ENCODE assay signal across 10 cellular contexts in the genomic region with DNA sequence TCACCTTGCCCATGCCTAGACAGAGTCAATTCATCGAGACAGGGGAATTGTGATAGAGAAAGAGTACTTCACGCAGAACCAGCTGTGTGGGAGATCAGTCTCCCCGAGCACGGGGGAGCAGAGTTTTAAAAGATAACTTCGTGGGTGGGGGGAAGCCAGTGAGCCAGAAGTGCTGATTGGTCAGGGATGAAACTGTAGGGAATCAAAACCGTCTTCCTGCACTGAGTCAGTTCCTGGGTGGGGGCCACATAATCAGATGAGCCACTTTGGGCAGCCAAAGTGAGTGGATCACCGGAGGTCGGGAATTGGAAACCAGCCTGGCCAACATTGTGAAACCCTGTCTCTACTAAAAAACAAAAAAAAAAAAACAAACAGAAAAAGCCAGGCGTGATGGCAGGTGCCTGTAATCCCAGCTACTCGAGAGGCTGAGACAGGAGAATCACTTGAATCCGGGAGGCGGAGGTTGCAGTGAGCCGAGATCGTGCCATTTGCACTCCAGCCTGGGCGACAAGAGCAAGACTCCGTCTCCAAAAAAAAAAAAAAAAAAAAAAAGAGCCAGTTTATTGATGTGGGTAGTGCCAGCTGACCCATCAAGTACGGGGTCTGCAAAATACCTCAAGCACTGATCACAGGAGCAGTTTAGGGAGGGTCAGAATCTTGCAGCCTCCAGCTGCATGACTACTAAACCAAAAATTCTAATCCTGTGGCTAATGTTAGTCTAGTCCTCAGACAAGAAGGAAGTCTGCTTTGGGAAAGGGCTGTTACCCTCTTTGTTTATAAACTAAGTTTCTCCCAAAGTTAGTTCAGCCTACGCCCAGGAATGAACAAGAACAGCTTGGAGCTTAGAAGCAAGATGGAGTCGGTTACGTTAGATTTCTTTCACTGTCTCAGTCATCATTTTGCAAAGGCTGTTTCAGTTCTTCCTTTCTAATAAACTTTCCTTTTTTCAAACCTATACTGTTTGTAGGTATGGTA. TPM values are rescaled to one million over a fixed set of nuclear protein-coding genes. Genes with fewer than 3 reads are reported as not detected.
DNase-seq lines count a peak whose midpoint lies in the region; ATAC-seq and TF ChIP-seq lines count a peak whose summit lies in the region.
"Had no signal": no experiment of that assay in that cellular context is flagged by ENCODE, and none has a peak within 500 bp of the region (broad histone marks: within the 10 kb centered on the region; RNA-seq: fewer than 3 reads in every experiment).

No MANE protein-coding gene starts in this region.

- H3K4me1 Mint-ChIP-seq in brain (peaks cover 81% of the 10 kb centered on the region), osteocyte (ENCODE audit: unreplicated experiment) (peaks cover 75% of the 10 kb centered on the region)

- H3K27me3 Mint-ChIP-seq in brain (peaks cover 6% of the 10 kb centered on the region), osteocyte (ENCODE audit: unreplicated experiment) (no peaks in the 10 kb centered on the region)

- H3K9me3 Mint-ChIP-seq in brain, result no peaks in the 10 kb centered on the region
- H3K9me3 Mint-ChIP-seq in osteocyte (ENCODE audit: unreplicated experiment), result peaks cover 8% of the 10 kb centered on the region

- H3K27ac Mint-ChIP-seq in brain, result peak overlapping the region in 3 of 5 experiments; percentile 27 to 52 (median 52)
- peak overlapping the region; percentile 86 for H3K27ac Mint-ChIP-seq in osteocyte (ENCODE audit: unreplicated experiment)

- H3K36me3 Mint-ChIP-seq in brain, result peaks cover 24% of the 10 kb centered on the region
- peaks cover 11% of the 10 kb centered on the region for H3K36me3 Mint-ChIP-seq in osteocyte (ENCODE audit: unreplicated experiment)

- no peak for ATAC-seq in HG03108 (IDR thresholded peaks at IDR 0.05; ENCODE audit: unreplicated experiment)
- no peak for ATAC-seq in GM19397 (IDR thresholded peaks at IDR 0.05; ENCODE audit: unreplicated experiment)
- ATAC-seq: activated CD4-positive, CD25-positive, alpha-beta regulatory T cell treated with anti-CD3 and anti-CD28 coated beads, Interleukin-2, amount 50 U/mL, for 24 hours had no signal

- peak overlapping the region; percentile 53 to 98 (median 71) for H3K4me3 Mint-ChIP-seq in brain
- H3K4me3 Mint-ChIP-seq in osteocyte (ENCODE audit: unreplicated experiment), result peak overlapping the region; percentile 63

- TF ChIP-seq CTCF in brain (conservative IDR thresholded peaks at IDR 0.05) (no peak), osteocyte (IDR thresholded peaks at IDR 0.05) (no peak)

- DNase-seq in ELF-1 (ENCODE audit: low read depth, low spot score) (peak; percentile 32), RKO (ENCODE audit: low spot score) (peak; percentile 23), osteocyte (ENCODE audit: extremely low spot score, unreplicated experiment) (no peak), NCI-H1092 (lab: John Stamatoyannopoulos, UW) (no peak), NCI-H345 treated with DMSO at 0.1 percent for 48 hours (lab: John Stamatoyannopoulos, UW; ENCODE audit: unreplicated experiment) (no peak)
- DNase-seq: thyroid gland had no signal

RNA-seq across cellular contexts. Expression of gene TRIM39, which starts 3.9 kb away (rescaled TPM):
- polyA plus RNA-seq in brain (ENCODE audit: insufficient read depth, low read depth, low replicate concordance), result 13.8 TPM
- total RNA-seq in osteocyte, result 11.6 and 14.8 TPM in 2 replicates

RNA-seq across cellular contexts. Expression of gene RPP21, which starts 22.1 kb away (rescaled TPM):
- 135 TPM for polyA plus RNA-seq in brain (ENCODE audit: insufficient read depth, low read depth, low replicate concordance)
- total RNA-seq in osteocyte, result 47.5 and 48.8 TPM in 2 replicates

Comparison
In these comparisons a context has a peak if more than half of its experiments do, and no peak if none do; other contexts are left out.
1. DNase-seq: peak in ELF-1 (single experiment) and RKO (single experiment); none in osteocyte (single experiment), NCI-H1092 (single experiment) and NCI-H345 treated with DMSO at 0.1 percent for 48 hours (single experiment).